9 cellular contexts compared by ENCODE assay signal in the genomic region with DNA sequence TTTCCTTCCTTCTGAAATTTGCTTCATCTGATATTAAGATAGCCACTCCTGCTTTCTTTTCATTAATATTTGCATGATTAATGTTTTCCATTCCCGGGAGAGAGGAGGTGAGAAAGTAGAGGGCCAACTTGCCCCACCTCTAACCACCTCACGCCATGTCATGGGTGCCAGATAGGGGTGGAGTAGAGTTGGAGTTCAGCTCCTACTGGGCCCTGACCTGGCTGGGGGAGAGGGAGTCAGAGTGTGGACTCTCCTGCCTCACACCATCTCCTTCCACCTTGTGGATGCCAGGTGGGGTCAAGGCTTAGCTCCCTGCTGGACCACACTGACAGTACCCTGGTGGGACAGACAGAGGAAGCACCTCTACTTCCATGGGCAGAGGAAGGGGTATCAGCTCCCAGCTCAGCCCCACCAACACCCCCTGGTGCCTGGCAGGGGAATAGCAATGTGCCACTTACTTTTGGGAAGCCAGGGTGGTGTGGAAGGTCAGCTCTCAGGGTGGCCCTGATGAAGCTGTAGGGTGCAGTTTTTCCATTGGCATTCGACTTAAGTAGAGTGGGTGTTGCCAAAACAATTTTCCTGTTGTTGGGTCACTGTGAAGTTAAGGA. TPM values are rescaled to one million over a fixed set of nuclear protein-coding genes. Genes with fewer than 3 reads are reported as not detected.
DNase-seq lines count a peak whose midpoint lies in the region; ATAC-seq, FAIRE-seq and TF ChIP-seq lines count a peak whose summit lies in the region.
"Had no signal": no experiment of that assay in that cellular context is flagged by ENCODE, and none has a peak within 500 bp of the region (broad histone marks: within the 10 kb centered on the region; RNA-seq: fewer than 3 reads in every experiment).

No MANE protein-coding gene starts in this region.

- no TSS peak for BruUV-seq in GM12878 (replicated peaks; lab: Mats Ljungman, UMichigan)

- FAIRE-seq in GM12878 (lab: Jason Lieb, UNC) = no peak

- no peaks in the 10 kb centered on the region for H3K36me3 ChIP-seq in OCI-LY3 (replicated peaks; ENCODE audit: low read depth, low read length)
- H3K36me3 ChIP-seq in GM12878 (ENCODE audit: control insufficient read depth in 2 of 2, insufficient read depth in 2 of 2, low read length in 1 of 2) = peaks cover 3 to 24% of the 10 kb centered on the region in 2 experiments

- H3K27ac Mint-ChIP-seq in progenitor cell of endocrine pancreas = no peak overlapping the region

- H3K27me3 Mint-ChIP-seq in progenitor cell of endocrine pancreas = no peaks in the 10 kb centered on the region

- CTCF ChIA-PET in GM12878 (lab: Yijun Ruan, JAX) = interaction anchor here (0.6 to 2.1 kb wide), 5 partner anchors 19 to 114 kb away, joined by 3 to 5 read pairs (median 3); no protein-coding TSS in a partner anchor

- no peak for DNase-seq in GM12878 (ENCODE audit: low read depth, low spot score)
- no peak for DNase-seq in progenitor cell of endocrine pancreas (ENCODE audit: low spot score, unreplicated experiment)
- DNase-seq in COR-L47 (lab: John Stamatoyannopoulos, UW) = no peak
- no peak for DNase-seq in midbrain (lab: John Stamatoyannopoulos, UW)

- 0 out of 2 replicates have a peak, but pooled peaks have one; percentile 15 for TF ChIP-seq RAD21 in GM12878 (IDR thresholded peaks at IDR 0.05; ENCODE audit: insufficient read depth, low read depth, low read length)

- H2AFZ ChIP-seq in OCI-LY3 (ENCODE audit: low read depth, low read length) (no peak overlapping the region), GM12878 (ENCODE audit: control insufficient read depth, low read depth, low read length) (no peak overlapping the region)

- TF ChIP-seq CTCF in GM12872 (IDR thresholded peaks at IDR 0.05; ENCODE audit: insufficient read depth, low read depth, low read length) (peak; percentile 85), OCI-LY3 (IDR thresholded peaks at IDR 0.05; ENCODE audit: low read depth, low read length) (peak; percentile 23), GM12878 (IDR thresholded peaks at IDR 0.05 in 2 of 3, conservative IDR thresholded peaks at IDR 0.05 in 1 of 3; ENCODE audit: control insufficient read depth in 2 of 3, extremely low read depth in 1 of 3, insufficient read depth in 1 of 3, low read depth in 3 of 3, low read length in 3 of 3) (peak; percentile 22 to 50 (median 46); a peak in 4 of 6 replicates), progenitor cell of endocrine pancreas (IDR thresholded peaks at IDR 0.05; ENCODE audit: unreplicated experiment) (peak; percentile 33)

- intact Hi-C loops in GM12878 (cut with micrococcal nuclease; ENCODE audit: unreplicated experiment) = no loop called here

- H3K4me1 Mint-ChIP-seq in progenitor cell of endocrine pancreas (ENCODE audit: low read depth) = no peaks in the 10 kb centered on the region

- no peak for TF ChIP-seq POLR2A in GM12878 (IDR thresholded peaks at IDR 0.05; ENCODE audit: low read depth, low read length)

- H3K4me3 ChIP-seq in OCI-LY3 (ENCODE audit: low read length) (no peak overlapping the region), GM12878 (no peak overlapping the region)

- in situ Hi-C loops in GM12878 (cut with MboI) = no loop called here

- SMC1A ChIA-PET in GM12878 (lab: Charles Lee; ENCODE audit: uncharacterized antibody, unreplicated experiment) = interaction anchor here (0.9 to 1.1 kb wide), 4 partner anchors 9 to 38 kb away, joined by 3 read pairs; no protein-coding TSS in a partner anchor

- H3K36me3 Mint-ChIP-seq in progenitor cell of endocrine pancreas (ENCODE audit: insufficient read depth) = peaks cover 30% of the 10 kb centered on the region

- H3K4me3 Mint-ChIP-seq in progenitor cell of endocrine pancreas (ENCODE audit: low read depth) = no peak overlapping the region

- no peaks in the 10 kb centered on the region for H4K20me1 ChIP-seq in OCI-LY3 (ENCODE audit: insufficient read depth, low read length)
- 0 out of 2 replicates have a peak, but pooled peaks cover 4% of the 10 kb centered on the region for H4K20me1 ChIP-seq in GM12878 (ENCODE audit: control insufficient read depth, insufficient read depth)

- H3K9me3 ChIP-seq in OCI-LY3 (ENCODE audit: insufficient read depth, low read length) = no peaks in the 10 kb centered on the region
- H3K9me3 ChIP-seq in GM12878 (replicated peaks; ENCODE audit: control insufficient read depth, insufficient read depth, low read length) = peaks cover 4% of the 10 kb centered on the region

- RAD21 ChIA-PET in GM12878 (lab: Charles Lee; ENCODE audit: unreplicated experiment) = interaction anchor here (1.1 kb wide), 1 partner anchor 26 kb away, joined by 6 read pairs; no protein-coding TSS in a partner anchor

- ATAC-seq in GM12878 = peak; percentile 65
- no peak for ATAC-seq in GM18511 (IDR thresholded peaks at IDR 0.05; ENCODE audit: unreplicated experiment)
- ATAC-seq in HG03139 (IDR thresholded peaks at IDR 0.05; ENCODE audit: unreplicated experiment) = no peak

- H3K4me1 ChIP-seq in OCI-LY3 (ENCODE audit: low read length) = no peaks in the 10 kb centered on the region
- no peaks in the 10 kb centered on the region for H3K4me1 ChIP-seq in GM12878 (ENCODE audit: control insufficient read depth, insufficient read depth, low read length)

- H3K9ac ChIP-seq in OCI-LY3 (ENCODE audit: low read length) (no peak overlapping the region), GM12878 (ENCODE audit: control insufficient read depth, insufficient read depth, low read length) (no peak overlapping the region)

- no peak for TF ChIP-seq EP300 in GM12878 (IDR thresholded peaks at IDR 0.05; ENCODE audit: borderline replicate concordance in 1 of 2, control insufficient read depth in 1 of 2, low read depth in 2 of 2, low read length in 2 of 2)

- H3K27ac ChIP-seq in OCI-LY3 (ENCODE audit: low read length) (no peak overlapping the region), GM12878 (ENCODE audit: control insufficient read depth, insufficient read depth) (no peak overlapping the region)

- H3K27me3 ChIP-seq in OCI-LY3 (ENCODE audit: low read depth, low read length) (no peaks in the 10 kb centered on the region), GM12878 (replicated peaks in 1 of 2; ENCODE audit: control insufficient read depth in 2 of 2, insufficient read depth in 2 of 2, low read length in 1 of 2) (no peaks in the 10 kb centered on the region)

- WGBS in GM12878 (ENCODE audit: insufficient coverage, insufficient replicate concordance, low lambda C conversion rate, missing lambda C conversion rate) = 42% methylated on average over 3 of the region's 3 CpGs

- H3K79me2 ChIP-seq in OCI-LY3 (ENCODE audit: low read length) (no peaks in the 10 kb centered on the region), GM12878 (ENCODE audit: control insufficient read depth, insufficient read depth, low read length) (no peaks in the 10 kb centered on the region)

- H3K4me2 ChIP-seq in OCI-LY3 (ENCODE audit: low read length) (no peak overlapping the region), GM12878 (ENCODE audit: control insufficient read depth, insufficient read depth) (no peak overlapping the region)

- peaks cover 10% of the 10 kb centered on the region for H3K9me3 Mint-ChIP-seq in progenitor cell of endocrine pancreas (ENCODE audit: low read depth)

- POLR2A ChIA-PET in GM12878 (lab: Charles Lee) = no interaction called here

TF ChIP-seq in GM12878, 131 proteins besides CTCF, POLR2A, EP300 and RAD21 (continues in another document):
- no peak for TF ChIP-seq POLR2AphosphoS5 (IDR thresholded peaks at IDR 0.05; ENCODE audit: low read length)
- TF ChIP-seq TCF3 (IDR thresholded peaks at IDR 0.05; ENCODE audit: borderline replicate concordance, insufficient read depth, low read depth, low read length) = no peak

RNA-seq across cellular contexts. Expression of gene CHST12, which starts 28.0 kb away (rescaled TPM):
- total RNA-seq in GM12878 (2013; cell fraction: nucleolus; rRNA removed) = 24.3 and 24.9 TPM in 2 replicates
- 2.0 and 2.4 TPM in 2 replicates for total RNA-seq in GM12878 (2014; rRNA removed)
- total RNA-seq in GM12878 (2014; rRNA removed; fragmentation: Illumina TruSeq; extraction: Trizol) = 0.78 and 1.1 TPM in 2 replicates
- 6.9 and 8.4 TPM in 2 replicates for total RNA-seq in GM12878 (2021)
- polyA plus RNA-seq in GM12878 (2011; ENCODE audit: low read depth) = 4.6 TPM
- 5.9 and 14.2 TPM in 2 replicates for polyA plus RNA-seq in GM12878 (2011; rRNA removed)
- polyA plus RNA-seq in GM12878 (2011; cell fraction: cytosol; rRNA removed) = 25.5 and 35.2 TPM in 2 replicates
- polyA plus RNA-seq in GM12878 (2011; cell fraction: nucleus; rRNA removed) = 18.3 and 23.4 TPM in 2 replicates
- polyA plus RNA-seq in GM12878 (2012) = 12.2 and 14.0 TPM in 2 replicates
- polyA plus RNA-seq in GM12878 (2014; fragmentation: Illumina TruSeq; extraction: Trizol) = 0.19 and 0.43 TPM in 2 replicates
- polyA plus RNA-seq in GM12878 (2014; fragmentation: Nextera tagmentation; extraction: Ambion mirVana) = under 1 TPM; 0.05 to 0.33 TPM
- 4.2 and 6.0 TPM in 2 replicates for polyA plus RNA-seq in GM12878 (2014; rRNA removed)
- polyA plus RNA-seq in GM12878 (2016; fragmentation: Nextera tagmentation; extraction: Ambion mirVana) = 10 to 100 TPM; 11.8 TPM
- polyA minus RNA-seq in GM12878 (2011; rRNA and poly(A)+ RNA removed) = 9.7 and 19.3 TPM in 2 replicates
- 12.7 and 14.5 TPM in 2 replicates for polyA minus RNA-seq in GM12878 (2011; cell fraction: cytosol; rRNA and poly(A)+ RNA removed)
- 3.3 and 7.9 TPM in 2 replicates for polyA minus RNA-seq in GM12878 (2011; cell fraction: nucleus; rRNA and poly(A)+ RNA removed)
- total RNA-seq in progenitor cell of endocrine pancreas = 16.7 and 17.0 TPM in 2 replicates

RNA-seq across cellular contexts. Expression of gene GRIFIN, which starts 44.8 kb away (rescaled TPM):
- not detected in 2 replicates for total RNA-seq in GM12878 (2013; cell fraction: nucleolus; rRNA removed)
- total RNA-seq in GM12878 (2014; rRNA removed) = not detected in 2 replicates
- total RNA-seq in GM12878 (2014; rRNA removed; fragmentation: Illumina TruSeq; extraction: Trizol) = not detected in 2 replicates
- not detected in 2 replicates for total RNA-seq in GM12878 (2021)
- polyA plus RNA-seq in GM12878 (2011; ENCODE audit: low read depth) = not detected
- not detected in 2 replicates for polyA plus RNA-seq in GM12878 (2011; rRNA removed)
- not detected in 2 replicates for polyA plus RNA-seq in GM12878 (2011; cell fraction: cytosol; rRNA removed)
- not detected in 2 replicates for polyA plus RNA-seq in GM12878 (2011; cell fraction: nucleus; rRNA removed)
- polyA plus RNA-seq in GM12878 (2012) = not detected in 2 replicates
- not detected in 2 replicates for polyA plus RNA-seq in GM12878 (2014; fragmentation: Illumina TruSeq; extraction: Trizol)
- not detected for polyA plus RNA-seq in GM12878 (2014; fragmentation: Nextera tagmentation; extraction: Ambion mirVana)
- polyA plus RNA-seq in GM12878 (2014; rRNA removed) = not detected in 2 replicates
- polyA plus RNA-seq in GM12878 (2016; fragmentation: Nextera tagmentation; extraction: Ambion mirVana) = not detected
- not detected in 2 replicates for polyA minus RNA-seq in GM12878 (2011; rRNA and poly(A)+ RNA removed)
- not detected in 2 replicates for polyA minus RNA-seq in GM12878 (2011; cell fraction: cytosol; rRNA and poly(A)+ RNA removed)
- not detected in 2 replicates for polyA minus RNA-seq in GM12878 (2011; cell fraction: nucleus; rRNA and poly(A)+ RNA removed)
- not detected in 2 replicates for total RNA-seq in progenitor cell of endocrine pancreas
- total RNA-seq: RPMI7951 had no signal

Comparison
In these comparisons a context has a peak if more than half of its experiments do, and no peak if none do; other contexts are left out.
1. CTCF ChIP-seq: peak in every context shown above with its lines; median percentile 85 in GM12872; 46 in GM12878; 33 in progenitor cell of endocrine pancreas; 23 in OCI-LY3.